In the genomic region with DNA sequence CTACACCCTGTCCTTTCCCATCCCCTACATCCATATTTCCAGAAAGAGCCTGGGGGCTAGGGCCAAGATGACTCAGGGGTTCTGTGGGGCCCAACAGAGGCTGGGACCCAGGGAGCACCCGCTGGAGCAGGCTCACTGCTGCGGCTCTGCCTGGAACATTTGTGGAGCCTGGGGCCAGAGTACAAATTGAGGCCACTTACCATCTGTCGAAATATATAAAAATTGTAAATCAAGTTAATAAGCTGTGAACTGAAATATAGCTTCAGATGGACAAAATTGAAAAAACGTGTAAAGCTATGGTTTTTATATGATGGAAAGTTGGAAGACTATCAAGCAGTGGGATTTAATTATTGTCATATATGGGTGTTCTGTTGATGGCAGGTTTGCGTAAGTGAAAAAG, we compare ENCODE assay signal across 24 cellular contexts.
DNase-seq lines count a peak whose midpoint lies in the region; ATAC-seq, FAIRE-seq and TF ChIP-seq lines count a peak whose summit lies in the region.
"Had no signal": no experiment of that assay in that cellular context is flagged by ENCODE, and none has a peak within 500 bp of the region (broad histone marks: within the 10 kb centered on the region; RNA-seq: fewer than 3 reads in every experiment).

No MANE protein-coding gene starts in this region.

- H4K5ac ChIP-seq in H1 (ENCODE audit: insufficient read length, low read depth, low read length): no peak overlapping the region

- POLR2A ChIA-PET in H1 (lab: Charles Lee; ENCODE audit: partially characterized antibody): interaction anchor here (0.6 kb wide), 1 partner anchor 38 kb away, joined by 3 read pairs; no protein-coding TSS in a partner anchor
- POLR2A ChIA-PET in naive thymus-derived CD8-positive, alpha-beta T cell (lab: Charles Lee): no interaction called here

- H3K4me3 Mint-ChIP-seq in GM23338: no peak overlapping the region
- no peak overlapping the region for H3K4me3 Mint-ChIP-seq in naive thymus-derived CD8-positive, alpha-beta T cell
- H3K4me3 Mint-ChIP-seq: CD4-positive, alpha-beta T cell had no signal

- no peaks in the 10 kb centered on the region; the same call in 1 of the 2 replicates for H3K79me1 ChIP-seq in H1 (ENCODE audit: low read depth, low read length)
- no peaks in the 10 kb centered on the region for H3K79me1 ChIP-seq in neuronal stem cell (ENCODE audit: low read depth, low read length)

- no peak overlapping the region for H3K27ac Mint-ChIP-seq in GM23338
- no peak overlapping the region for H3K27ac Mint-ChIP-seq in naive thymus-derived CD8-positive, alpha-beta T cell
- H3K27ac Mint-ChIP-seq: CD4-positive, alpha-beta T cell had no signal

- no peak for TF ChIP-seq EP300 in H1 (IDR thresholded peaks at IDR 0.05; ENCODE audit: borderline replicate concordance in 1 of 2, low read depth in 2 of 2, low read length in 2 of 2)

- H4K8ac ChIP-seq in H1 (ENCODE audit: extremely low read depth, insufficient read depth, low read length) (no peak overlapping the region), neuronal stem cell (ENCODE audit: low read depth, low read length) (no peak overlapping the region)

- H3K9me3 ChIP-seq in H1 (ENCODE audit: insufficient read depth in 2 of 2, low read depth in 1 of 2, low read length in 1 of 2): no peaks in the 10 kb centered on the region
- no peaks in the 10 kb centered on the region for H3K9me3 ChIP-seq in neuronal stem cell (replicated peaks in 1 of 2; ENCODE audit: control insufficient read depth in 2 of 2, insufficient read depth in 1 of 2, low read depth in 1 of 2, low read length in 2 of 2)
- H3K9me3 ChIP-seq: BLaER1 treated with 17β-estradiol and CSF1 and Interleukin-3, amounts not matched to agents 10 nM and 100 nM; HAP-1 had no signal

- WGBS in H1 (ENCODE audit: extremely low coverage in 1 of 2, insufficient coverage in 1 of 2, insufficient read length in 1 of 2, insufficient replicate concordance in 2 of 2, low coverage in 1 of 2, low lambda C conversion rate in 2 of 2, missing lambda C conversion rate in 1 of 2), 2 experiments: 89% methylated on average over 5 of the region's 5 CpGs; no CpG with 5 or more reads in 1 of the 2 experiments
- WGBS in neuronal stem cell (ENCODE audit: extremely low coverage in 2 of 2, insufficient read length in 2 of 2, insufficient replicate concordance in 1 of 2), 2 donors: no CpG with 5 or more reads among the region's 5 CpGs

- FAIRE-seq in H1 (lab: Jason Lieb, UNC): no peak
- FAIRE-seq: D721Med, GM18507, RCC 7860 had no signal

- no peak overlapping the region for H2BK12ac ChIP-seq in H1 (ENCODE audit: low read depth, low read length)
- H2BK12ac ChIP-seq in neuronal stem cell (ENCODE audit: low read length): no peak overlapping the region

- no peak for ATAC-seq in GM23338
- no peak for ATAC-seq in HG02938 (IDR thresholded peaks at IDR 0.05; ENCODE audit: unreplicated experiment)
- ATAC-seq in naive thymus-derived CD8-positive, alpha-beta T cell: no peak
- ATAC-seq in HG02884 (IDR thresholded peaks at IDR 0.05; ENCODE audit: unreplicated experiment): no peak

- H3K23me2 ChIP-seq in H1 (ENCODE audit: low read depth, low read length): no peaks in the 10 kb centered on the region

- no peak overlapping the region for H2BK5ac ChIP-seq in H1 (ENCODE audit: low read depth, low read length)
- no peak overlapping the region for H2BK5ac ChIP-seq in neuronal stem cell (ENCODE audit: low read length)

- H3K4me1 Mint-ChIP-seq in GM23338: peaks cover 14% of the 10 kb centered on the region
- H3K4me1 Mint-ChIP-seq in naive thymus-derived CD8-positive, alpha-beta T cell: peaks cover 0 to 12% (median 5%) of the 10 kb centered on the region in 4 donors

- H3K18ac ChIP-seq in H1 (ENCODE audit: extremely low read depth, low read length) (no peak overlapping the region), neuronal stem cell (ENCODE audit: low read length) (peak overlapping the region; percentile 33)

- no peaks in the 10 kb centered on the region for H4K20me1 ChIP-seq in GM23338 (replicated peaks; ENCODE audit: insufficient read depth)
- no peaks in the 10 kb centered on the region for H4K20me1 ChIP-seq in H1 (replicated peaks in 1 of 2; ENCODE audit: control insufficient read depth in 1 of 2, insufficient read depth in 2 of 2, low read length in 2 of 2)
- H4K20me1 ChIP-seq: BLaER1 treated with 17β-estradiol and CSF1 and Interleukin-3, amounts not matched to agents 10 nM and 100 nM had no signal

- no peak for TF ChIP-seq POLR2A in H1 (IDR thresholded peaks at IDR 0.05; ENCODE audit: control extremely low read depth in 1 of 2, low read depth in 2 of 2, low read length in 2 of 2)

- H3K9me2 ChIP-seq in GM23338 (ENCODE audit: insufficient read depth): no peaks in the 10 kb centered on the region; the same call in 1 of the 2 replicates

- CTCF ChIA-PET in H1 (lab: Charles Lee; ENCODE audit: partially characterized antibody): interaction anchor here (1.6 kb wide), 1 partner anchor 12 kb away, joined by 3 read pairs; no protein-coding TSS in a partner anchor

- no peaks in the 10 kb centered on the region for H3F3A ChIP-seq in GM23338 (replicated peaks; ENCODE audit: low read depth)

- no peaks in the 10 kb centered on the region for H3K27me3 ChIP-seq in GM23338 (ENCODE audit: insufficient read depth)
- no peaks in the 10 kb centered on the region for H3K27me3 ChIP-seq in H1 (replicated peaks in 1 of 4; ENCODE audit: control insufficient read depth in 3 of 4, extremely low read depth in 1 of 4, insufficient read depth in 3 of 4, low read length in 3 of 4)
- H3K27me3 ChIP-seq in neuronal stem cell (ENCODE audit: control insufficient read depth in 3 of 3, insufficient read depth in 3 of 3, low read depth in 1 of 3, low read length in 3 of 3): no peaks in the 10 kb centered on the region
- H3K27me3 ChIP-seq: BLaER1 treated with 17β-estradiol and CSF1 and Interleukin-3, amounts not matched to agents 10 nM and 100 nM had no signal

- H2BK20ac ChIP-seq in H1 (ENCODE audit: low read length): no peak overlapping the region

- TF ChIP-seq RAD21 in H1 (IDR thresholded peaks at IDR 0.05 in 1 of 2, conservative IDR thresholded peaks at IDR 0.05 in 1 of 2; ENCODE audit: low read depth in 2 of 2, low read length in 2 of 2): no peak

- H3K36me3 ChIP-seq in GM23338 (ENCODE audit: insufficient read depth): no peaks in the 10 kb centered on the region
- H3K36me3 ChIP-seq in H1 (ENCODE audit: control insufficient read depth in 2 of 4, insufficient read depth in 4 of 4, low read length in 3 of 4): no peaks in the 10 kb centered on the region
- no peaks in the 10 kb centered on the region for H3K36me3 ChIP-seq in neuronal stem cell (replicated peaks in 1 of 2; ENCODE audit: control insufficient read depth in 2 of 2, insufficient read depth in 2 of 2, low read length in 2 of 2)
- H3K36me3 ChIP-seq: BLaER1 treated with 17β-estradiol and CSF1 and Interleukin-3, amounts not matched to agents 10 nM and 100 nM; HAP-1 had no signal

- no peak overlapping the region for H2AK5ac ChIP-seq in H1 (ENCODE audit: low read depth, low read length)
- H2AK5ac ChIP-seq in neuronal stem cell (ENCODE audit: low read depth, low read length): no peak overlapping the region

- H3K4me1 ChIP-seq in GM23338 (ENCODE audit: insufficient read depth) (peaks cover 7% of the 10 kb centered on the region; the same call in 1 of the 2 replicates), H1 (replicated peaks in 1 of 4; ENCODE audit: control insufficient read depth in 3 of 4, insufficient read depth in 4 of 4, low read length in 3 of 4) (no peaks in the 10 kb centered on the region; a peak in 1 of 7 replicates), neuronal stem cell (ENCODE audit: control insufficient read depth in 2 of 2, insufficient read depth in 1 of 2, low read depth in 1 of 2, low read length in 2 of 2) (peaks cover 0 to under 1% of the 10 kb centered on the region in 2 donors)
- H3K4me1 ChIP-seq: HAP-1 had no signal

- H3K9ac ChIP-seq in H1 (replicated peaks in 1 of 4; ENCODE audit: extremely low read depth in 1 of 4, low read depth in 3 of 4, low read length in 3 of 4) (no peak overlapping the region), neuronal stem cell (ENCODE audit: low read depth, low read length, poor library complexity) (no peak overlapping the region)
- H3K9ac ChIP-seq: BLaER1 treated with 17β-estradiol and CSF1 and Interleukin-3, amounts not matched to agents 10 nM and 100 nM; GM23248 had no signal

- no peak overlapping the region for H2BK15ac ChIP-seq in H1 (ENCODE audit: low read length)
- no peak overlapping the region for H2BK15ac ChIP-seq in neuronal stem cell (ENCODE audit: low read length)

- TF ChIP-seq CTCF in GM23338 (conservative IDR thresholded peaks at IDR 0.05; ENCODE audit: low read depth in 2 of 2) (no peak), H1 (IDR thresholded peaks at IDR 0.05; ENCODE audit: control extremely low read depth in 1 of 3, insufficient read depth in 1 of 3, low read depth in 1 of 3, low read length in 3 of 3) (no peak)

- no peaks in the 10 kb centered on the region for H3K36me3 Mint-ChIP-seq in GM23338 (ENCODE audit: low read depth)
- no peaks in the 10 kb centered on the region for H3K36me3 Mint-ChIP-seq in naive thymus-derived CD8-positive, alpha-beta T cell

- no peak overlapping the region for H4K91ac ChIP-seq in H1 (replicated peaks; ENCODE audit: insufficient read length, low read length)
- H4K91ac ChIP-seq in neuronal stem cell (ENCODE audit: low read depth, low read length, poor library complexity): no peak overlapping the region

- H3K27ac ChIP-seq in GM23338 (ENCODE audit: low read depth): no peak overlapping the region
- H3K27ac ChIP-seq in H1 (ENCODE audit: low read depth, low read length): no peak overlapping the region
- H3K27ac ChIP-seq in neuronal stem cell (replicated peaks; ENCODE audit: low read length): no peak overlapping the region
- H3K27ac ChIP-seq: BLaER1 treated with 17β-estradiol and CSF1 and Interleukin-3, amounts not matched to agents 10 nM and 100 nM; GM23248 had no signal

- no peak overlapping the region for H3K4me2 ChIP-seq in GM23338
- no peak overlapping the region for H3K4me2 ChIP-seq in H1 (ENCODE audit: insufficient read depth in 1 of 2, low read depth in 2 of 2, low read length in 2 of 2)
- no peak overlapping the region for H3K4me2 ChIP-seq in neuronal stem cell (ENCODE audit: insufficient read depth, low read length, poor library complexity, severe bottlenecking)
- H3K4me2 ChIP-seq: BLaER1 treated with 17β-estradiol and CSF1 and Interleukin-3, amounts not matched to agents 10 nM and 100 nM had no signal

- no peak overlapping the region for H3K4me3 ChIP-seq in GM23338
- no peak overlapping the region for H3K4me3 ChIP-seq in H1 (ENCODE audit: extremely low read depth in 1 of 4, insufficient read depth in 2 of 4, low read depth in 3 of 4, low read length in 4 of 4)
- no peak overlapping the region for H3K4me3 ChIP-seq in neuronal stem cell (ENCODE audit: low read length in 2 of 2)
- H3K4me3 ChIP-seq: BLaER1 treated with 17β-estradiol and CSF1 and Interleukin-3, amounts not matched to agents 10 nM and 100 nM; GM23248; HAP-1 had no signal

- H3K4ac ChIP-seq in H1 (replicated peaks; ENCODE audit: insufficient read length, low read depth, low read length) (no peak overlapping the region), neuronal stem cell (ENCODE audit: low read length) (no peak overlapping the region)

- DNase-seq in GM23338 (ENCODE audit: low spot score) (no peak), NCI-H69 (lab: John Stamatoyannopoulos, UW) (peak; percentile 86), H1 (ENCODE audit: low read depth in 1 of 2, low spot score in 2 of 2) (no peak), neuronal stem cell (ENCODE audit: low spot score) (no peak)
- no peak for DNase-seq in naive thymus-derived CD8-positive, alpha-beta T cell
- DNase-seq: 8988T; CD4-positive, alpha-beta T cell; GM23248; Karpas-422; NCI-H1092; NCI-H1417 treated with DMSO at 0.1 percent for 48 hours; NCI-H1694 treated with DMSO at 0.1 percent for 48 hours; NCI-H2081 treated with DMSO at 0.1 percent for 48 hours; NCI-H2171; NCI-H226; NCI-H510A treated with DMSO at 0.1 percent for 48 hours; NCI-H774 had no signal

- H3K56ac ChIP-seq in H1 (replicated peaks; ENCODE audit: insufficient read length, low read depth, low read length): no peak overlapping the region

- H2BK120ac ChIP-seq in H1 (replicated peaks; ENCODE audit: low read depth, low read length): no peak overlapping the region
- no peak overlapping the region for H2BK120ac ChIP-seq in neuronal stem cell (ENCODE audit: low read depth, low read length)

- H2AFZ ChIP-seq in GM23338 (0 out of 2 replicates have a peak overlapping the region, but pooled peaks have one; percentile 23), H1 (ENCODE audit: low read length) (peak overlapping the region; percentile 50; the same call in 1 of the 2 replicates), neuronal stem cell (ENCODE audit: low read length) (no peak overlapping the region)
- H2AFZ ChIP-seq: GM23248 had no signal

- H3K23ac ChIP-seq in H1 (ENCODE audit: insufficient read length) (no peak overlapping the region), neuronal stem cell (ENCODE audit: low read depth, low read length, poor library complexity) (no peak overlapping the region)

- H3K79me2 ChIP-seq in GM23338 (replicated peaks; ENCODE audit: insufficient read depth) (no peaks in the 10 kb centered on the region), H1 (ENCODE audit: control insufficient read depth in 1 of 2, insufficient read depth in 2 of 2, low read length in 2 of 2) (no peaks in the 10 kb centered on the region)

- no peaks in the 10 kb centered on the region for H3K27me3 Mint-ChIP-seq in GM23338 (ENCODE audit: insufficient read depth, low read depth, poor library complexity)
- peaks cover 0 to 8% (median 4%) of the 10 kb centered on the region in 5 donors for H3K27me3 Mint-ChIP-seq in naive thymus-derived CD8-positive, alpha-beta T cell
- H3K27me3 Mint-ChIP-seq: CD4-positive, alpha-beta T cell had no signal

- H3K14ac ChIP-seq in H1 (ENCODE audit: insufficient read length) (no peak overlapping the region), neuronal stem cell (ENCODE audit: low read length) (no peak overlapping the region)

- no peaks in the 10 kb centered on the region for H3K9me3 Mint-ChIP-seq in GM23338
- H3K9me3 Mint-ChIP-seq in naive thymus-derived CD8-positive, alpha-beta T cell: no peaks in the 10 kb centered on the region
- H3K9me3 Mint-ChIP-seq: CD4-positive, alpha-beta T cell had no signal
